Comparison of ENCODE assay signal across 8 cellular contexts in the genomic region with DNA sequence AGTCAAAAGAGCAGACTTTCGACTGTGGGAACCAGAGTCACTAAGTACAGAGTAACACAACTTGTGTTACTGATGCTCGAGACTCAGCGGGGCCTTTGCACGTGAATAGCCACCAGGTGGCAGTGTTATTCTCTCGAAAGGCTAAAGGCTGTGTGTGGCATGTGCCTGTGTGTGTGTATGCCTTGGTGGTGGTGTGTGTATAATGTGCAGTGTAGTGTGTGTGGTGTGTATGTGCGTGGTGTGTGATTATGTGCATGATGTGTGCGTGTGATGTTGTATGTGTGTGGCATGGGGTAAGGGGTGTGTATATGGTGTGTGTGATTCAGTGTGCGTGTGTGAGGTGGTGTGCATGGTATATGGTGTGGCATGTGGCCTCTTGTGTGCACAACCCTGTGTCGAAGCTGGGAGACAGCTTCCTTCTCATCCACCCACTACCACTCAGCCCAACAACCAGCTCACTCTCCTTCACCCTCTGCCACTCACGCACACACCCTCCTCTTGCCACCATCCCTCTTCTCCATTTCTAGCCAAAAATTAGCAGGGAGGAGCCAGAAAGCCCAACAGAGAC.
DNase-seq lines count a peak whose midpoint lies in the region; ATAC-seq, FAIRE-seq and TF ChIP-seq lines count a peak whose summit lies in the region.

No MANE protein-coding gene starts in this region.

- no peak for ATAC-seq in HG02884 (IDR thresholded peaks at IDR 0.05; ENCODE audit: unreplicated experiment)

- H3K9me2 ChIP-seq in hepatocyte (replicated peaks; ENCODE audit: insufficient read depth) = no peaks in the 10 kb centered on the region

- H3K36me3 Mint-ChIP-seq in HFFc6 (ENCODE audit: low read depth) (no peaks in the 10 kb centered on the region), astrocyte (ENCODE audit: low read depth, unreplicated experiment) (no peaks in the 10 kb centered on the region)

- H3K79me2 ChIP-seq in astrocyte (ENCODE audit: insufficient read depth, low read length) (no peaks in the 10 kb centered on the region), hepatocyte (no peaks in the 10 kb centered on the region)

- peak; percentile 78 for DNase-seq in EL
- peak; percentile 75 for DNase-seq in HFFc6
- DNase-seq in NCI-H1930 (lab: John Stamatoyannopoulos, UW) = peak; percentile 47 to 70
- peak; percentile 7 for DNase-seq in T1000 (lab: John Stamatoyannopoulos, UW)
- peak; percentile 68 for DNase-seq in astrocyte (ENCODE audit: low read depth)
- peak; percentile 91 for DNase-seq in hepatocyte (ENCODE audit: low spot score)
- DNase-seq in small intestine = peak; percentile 78

- no peak overlapping the region for H3K27ac ChIP-seq in astrocyte (ENCODE audit: low read depth, low read length)
- H3K27ac ChIP-seq in hepatocyte = no peak overlapping the region
- H3K27ac ChIP-seq in small intestine (ENCODE audit: low read depth in 1 of 2, low read length in 1 of 2) = no peak overlapping the region

- H3K4me1 ChIP-seq in astrocyte (ENCODE audit: insufficient read depth, low read length) (peaks cover 21% of the 10 kb centered on the region), hepatocyte (ENCODE audit: insufficient read depth) (peaks cover 30% of the 10 kb centered on the region), small intestine (ENCODE audit: control insufficient read depth in 2 of 2, insufficient read depth in 1 of 2, low read depth in 1 of 2, low read length in 1 of 2) (no peaks in the 10 kb centered on the region)

- H3K27ac Mint-ChIP-seq in HFFc6 (no peak overlapping the region; the same call in 1 of the 2 replicates), astrocyte (ENCODE audit: unreplicated experiment) (peak overlapping the region; percentile 56)

- FAIRE-seq in astrocyte (lab: Jason Lieb, UNC) (peak; percentile 98), small intestine (lab: Jason Lieb, UNC) (no peak)

- H3K27me3 Mint-ChIP-seq in HFFc6 (ENCODE audit: insufficient read depth) = peaks cover 3% of the 10 kb centered on the region; the same call in 1 of the 2 replicates
- no peaks in the 10 kb centered on the region for H3K27me3 Mint-ChIP-seq in astrocyte (ENCODE audit: low read depth, unreplicated experiment)

- no peaks in the 10 kb centered on the region for H3K9me3 Mint-ChIP-seq in HFFc6
- H3K9me3 Mint-ChIP-seq in astrocyte (ENCODE audit: unreplicated experiment) = no peaks in the 10 kb centered on the region

- no peaks in the 10 kb centered on the region for H3K9me3 ChIP-seq in astrocyte (ENCODE audit: insufficient read depth, low read depth, low read length)
- no peaks in the 10 kb centered on the region for H3K9me3 ChIP-seq in hepatocyte (ENCODE audit: low read depth)
- H3K9me3 ChIP-seq in small intestine (ENCODE audit: control insufficient read depth, low read depth) = no peaks in the 10 kb centered on the region

- TF ChIP-seq CTCF in HFFc6 (IDR thresholded peaks at IDR 0.05) (peak; percentile 96), astrocyte (IDR thresholded peaks at IDR 0.05; ENCODE audit: insufficient read depth, low read depth, low read length) (peak; percentile 80), hepatocyte (IDR thresholded peaks at IDR 0.05; ENCODE audit: poor library complexity) (peak; percentile 90)

- H3K4me2 ChIP-seq in astrocyte (ENCODE audit: low read length) = no peak overlapping the region
- no peak overlapping the region for H3K4me2 ChIP-seq in hepatocyte

- no peaks in the 10 kb centered on the region for H4K20me1 ChIP-seq in astrocyte (ENCODE audit: insufficient read depth, low read length)
- no peaks in the 10 kb centered on the region for H4K20me1 ChIP-seq in hepatocyte (ENCODE audit: insufficient read depth, poor library complexity, severe bottlenecking)

- H3K27me3 ChIP-seq in astrocyte (ENCODE audit: insufficient read depth, low read length) (no peaks in the 10 kb centered on the region), hepatocyte (no peaks in the 10 kb centered on the region), small intestine (ENCODE audit: control insufficient read depth in 2 of 2, insufficient read depth in 2 of 2, low read length in 2 of 2) (no peaks in the 10 kb centered on the region)

- H3K4me3 ChIP-seq in astrocyte (ENCODE audit: insufficient read depth, low read depth, low read length) (no peak overlapping the region), hepatocyte (no peak overlapping the region), small intestine (ENCODE audit: low read depth in 1 of 2, low read length in 2 of 2) (no peak overlapping the region)

- WGBS in hepatocyte (ENCODE audit: low lambda C conversion rate, missing lambda C conversion rate) = 32% methylated on average over 10 of the region's 10 CpGs
- 21 to 26% (median 22%) methylated on average over 10 of the region's 10 CpGs for WGBS in small intestine, 3 donors

- H2AFZ ChIP-seq in astrocyte (ENCODE audit: low read depth, low read length) (no peak overlapping the region), hepatocyte (no peak overlapping the region)

- H3K36me3 ChIP-seq in astrocyte (ENCODE audit: insufficient read depth, low read length) (no peaks in the 10 kb centered on the region), hepatocyte (replicated peaks; ENCODE audit: insufficient read depth, low read depth) (no peaks in the 10 kb centered on the region), small intestine (ENCODE audit: control insufficient read depth in 2 of 2, insufficient read depth in 2 of 2, low read length in 2 of 2) (no peaks in the 10 kb centered on the region)

- H3K4me3 Mint-ChIP-seq in HFFc6 (no peak overlapping the region), astrocyte (ENCODE audit: unreplicated experiment) (no peak overlapping the region)

- H3K9ac ChIP-seq in astrocyte (ENCODE audit: low read length) = no peak overlapping the region

- H3K4me1 Mint-ChIP-seq in HFFc6 (ENCODE audit: low read depth) (peaks cover 31% of the 10 kb centered on the region), astrocyte (ENCODE audit: low read depth, unreplicated experiment) (peaks cover 22% of the 10 kb centered on the region)

Comparison
In these comparisons a context has a peak if more than half of its experiments do, and no peak if none do; other contexts are left out.
1. DNase-seq: peak in every context shown above with its lines; median percentile 91 in hepatocyte; 78 in EL; 78 in small intestine; 75 in HFFc6; 68 in astrocyte; 58 in NCI-H1930; 7 in T1000.